19 cellular contexts compared by ENCODE assay signal in genomic region chr1:46343351-46343695, GRCh38. TPM values are rescaled to one million over a fixed set of nuclear protein-coding genes. Genes with fewer than 3 reads are reported as not detected.
DNase-seq lines count a peak whose midpoint lies in the region; ATAC-seq and TF ChIP-seq lines count a peak whose summit lies in the region.
"Had no signal": no experiment of that assay in that cellular context is flagged by ENCODE, and none has a peak within 500 bp of the region (broad histone marks: within the 10 kb centered on the region; RNA-seq: fewer than 3 reads in every experiment).

No MANE protein-coding gene starts in this region.

- 90 to 94% methylated on average over 4 of the region's 4 CpGs for WGBS in sigmoid colon, 2 donors
- WGBS in prostate gland = 93% methylated on average over 4 of the region's 4 CpGs

- TF ChIP-seq POLR2A in sigmoid colon (IDR thresholded peaks at IDR 0.05) = no peak
- no peak for TF ChIP-seq POLR2A in prostate gland (IDR thresholded peaks at IDR 0.05)

- no peak overlapping the region for H2AFZ ChIP-seq in DND-41 (ENCODE audit: low read depth, low read length)
- H2AFZ ChIP-seq: GM23338 had no signal

- TF ChIP-seq EP300 in sigmoid colon (IDR thresholded peaks at IDR 0.05) = no peak

- peaks cover 50% of the 10 kb centered on the region for H3K79me2 ChIP-seq in DND-41 (ENCODE audit: insufficient read depth, low read length)

- peaks cover 19 to 47% of the 10 kb centered on the region in 2 donors for H3K36me3 Mint-ChIP-seq in activated naive CD4-positive, alpha-beta T cell treated with anti-CD3 and anti-CD28 coated beads, Interleukin-2, amount 50 U/mL, for 72 hours
- H3K36me3 Mint-ChIP-seq in effector memory CD8-positive, alpha-beta T cell (ENCODE audit: insufficient read depth) = peaks cover 61% of the 10 kb centered on the region

- H3K27me3 ChIP-seq in DND-41 (ENCODE audit: insufficient read depth, low read length, poor library complexity) (no peaks in the 10 kb centered on the region), sigmoid colon (no peaks in the 10 kb centered on the region), prostate gland (replicated peaks; ENCODE audit: insufficient read depth) (no peaks in the 10 kb centered on the region)
- H3K27me3 ChIP-seq: ovary, vagina had no signal

- peaks cover 33% of the 10 kb centered on the region for H4K20me1 ChIP-seq in DND-41 (ENCODE audit: insufficient read depth, low read length)

- no peak overlapping the region for H3K4me3 Mint-ChIP-seq in effector memory CD8-positive, alpha-beta T cell
- H3K4me3 Mint-ChIP-seq: GM23338 had no signal

- ATAC-seq in activated naive CD4-positive, alpha-beta T cell treated with anti-CD3 and anti-CD28 coated beads, Interleukin-2, amount 50 U/mL, for 72 hours = no peak
- no peak for ATAC-seq in DND-41 (ENCODE audit: insufficient read depth, low read depth)
- no peak for ATAC-seq in effector memory CD8-positive, alpha-beta T cell (replicated peaks)
- ATAC-seq in GM19463 (IDR thresholded peaks at IDR 0.05; ENCODE audit: unreplicated experiment) = no peak
- ATAC-seq: GM23338 had no signal

- H3K27me3 Mint-ChIP-seq in effector memory CD8-positive, alpha-beta T cell = no peaks in the 10 kb centered on the region
- H3K27me3 Mint-ChIP-seq: activated CD4-positive, alpha-beta memory T cell treated with anti-CD3 and anti-CD28 coated beads for 36 hours had no signal

- no peaks in the 10 kb centered on the region for H3K9me3 Mint-ChIP-seq in activated naive CD4-positive, alpha-beta T cell treated with anti-CD3 and anti-CD28 coated beads, Interleukin-2, amount 50 U/mL, for 72 hours
- H3K9me3 Mint-ChIP-seq in effector memory CD8-positive, alpha-beta T cell = no peaks in the 10 kb centered on the region
- H3K9me3 Mint-ChIP-seq: activated CD4-positive, alpha-beta memory T cell treated with anti-CD3 and anti-CD28 coated beads for 36 hours; GM23338 had no signal

- DNase-seq in activated naive CD4-positive, alpha-beta T cell treated with anti-CD3 and anti-CD28 coated beads, Interleukin-2, amount 50 U/mL, for 72 hours (ENCODE audit: low spot score in 2 of 2) = no peak
- no peak for DNase-seq in activated naive CD4-positive, alpha-beta T cell treated with Interleukin-2 at 50 U/mL for 16 hours
- DNase-seq in DND-41 = no peak
- no peak for DNase-seq in effector memory CD8-positive, alpha-beta T cell
- DNase-seq in sigmoid colon = peak; percentile 50
- DNase-seq in prostate gland (ENCODE audit: low spot score) = no peak
- no peak for DNase-seq in OCI-M2 (lab: John Stamatoyannopoulos, UW; ENCODE audit: unreplicated experiment)
- DNase-seq: activated CD4-positive, alpha-beta memory T cell treated with anti-CD3 and anti-CD28 coated beads for 36 hours; anterior cingulate cortex; Caco-2; foreskin fibroblast; NCI-H1694 treated with DMSO at 0.1 percent for 48 hours; NCI-H226; ovary; substantia nigra had no signal

- no peak for TF ChIP-seq CTCF in DND-41 (IDR thresholded peaks at IDR 0.05; ENCODE audit: borderline replicate concordance, extremely low read depth, low read length, poor library complexity, severe bottlenecking)
- no peak for TF ChIP-seq CTCF in sigmoid colon (IDR thresholded peaks at IDR 0.05)
- TF ChIP-seq CTCF in prostate gland (IDR thresholded peaks at IDR 0.05) = no peak

- peaks cover 30 to 44% of the 10 kb centered on the region in 2 donors for H3K4me1 Mint-ChIP-seq in effector memory CD8-positive, alpha-beta T cell (ENCODE audit: low read depth in 2 of 2)

- peak overlapping the region; percentile 99; the same call in 1 of the 2 replicates for H3K4me2 ChIP-seq in DND-41 (ENCODE audit: insufficient read depth, low read length)
- H3K4me2 ChIP-seq: GM23338 had no signal

- intact Hi-C loops in sigmoid colon (cut with DNase I) (no loop called here), prostate gland (cut with DNase I) (no loop called here)

- H3K4me3 ChIP-seq in DND-41 (ENCODE audit: low read depth in 1 of 2, low read length in 2 of 2) = no peak overlapping the region
- no peak overlapping the region for H3K4me3 ChIP-seq in sigmoid colon
- no peak overlapping the region for H3K4me3 ChIP-seq in prostate gland
- H3K4me3 ChIP-seq: GM23338, ovary, vagina had no signal

- no peak overlapping the region for H3K9ac ChIP-seq in DND-41 (ENCODE audit: low read depth, low read length)

- H3K27ac Mint-ChIP-seq in activated naive CD4-positive, alpha-beta T cell treated with anti-CD3 and anti-CD28 coated beads, Interleukin-2, amount 50 U/mL, for 72 hours = peak overlapping the region; percentile 12 to 99
- peak overlapping the region; percentile 99 to 100 for H3K27ac Mint-ChIP-seq in effector memory CD8-positive, alpha-beta T cell

- peaks cover 61% of the 10 kb centered on the region for H3K36me3 ChIP-seq in DND-41 (ENCODE audit: insufficient read depth, low read length)
- H3K36me3 ChIP-seq in sigmoid colon = peaks cover 5 to 41% (median 17%) of the 10 kb centered on the region in 4 donors
- peaks cover 0 to 5% of the 10 kb centered on the region in 2 donors for H3K36me3 ChIP-seq in prostate gland
- H3K36me3 ChIP-seq: ovary had no signal

- H3K4me1 ChIP-seq in DND-41 (ENCODE audit: insufficient read depth, low read length) (peaks cover 42% of the 10 kb centered on the region), sigmoid colon (peaks cover 0 to 19% (median 12%) of the 10 kb centered on the region in 4 donors), prostate gland (replicated peaks) (no peaks in the 10 kb centered on the region)
- H3K4me1 ChIP-seq: Caco-2 had no signal

- H3K27ac ChIP-seq in DND-41 (ENCODE audit: low read length) (no peak overlapping the region), sigmoid colon (peak overlapping the region in 2 of 4 donors; percentile 93 to 99), prostate gland (no peak overlapping the region)
- H3K27ac ChIP-seq: ovary had no signal

- H3K9me3 ChIP-seq in DND-41 (ENCODE audit: insufficient read depth, low read length, severe bottlenecking) = no peaks in the 10 kb centered on the region
- H3K9me3 ChIP-seq in sigmoid colon = no peaks in the 10 kb centered on the region
- no peaks in the 10 kb centered on the region for H3K9me3 ChIP-seq in prostate gland
- H3K9me3 ChIP-seq: Caco-2, ovary, vagina had no signal

RNA-seq across cellular contexts. Expression of gene NSUN4, which starts 2.7 kb away (rescaled TPM):
- total RNA-seq in activated naive CD4-positive, alpha-beta T cell treated with anti-CD3 and anti-CD28 coated beads, Interleukin-2, amount 50 U/mL, for 72 hours = 10 to 100 TPM; 28.2 to 30.2 TPM
- total RNA-seq in sigmoid colon (10 to 100 TPM; 11.4 to 18.6 (median 15.0) TPM), prostate gland (10 to 100 TPM; 21.0 to 29.0 TPM)
- polyA plus RNA-seq in sigmoid colon = 10 to 100 TPM in 2 of 3 donors, 1 to 10 TPM in 1; 7.2 to 14.3 (median 10.6) TPM

RNA-seq across cellular contexts. Expression of gene UQCRH, which starts 39.8 kb away (rescaled TPM):
- total RNA-seq in activated naive CD4-positive, alpha-beta T cell treated with anti-CD3 and anti-CD28 coated beads, Interleukin-2, amount 50 U/mL, for 72 hours = 100 to 1,000 TPM; 341 to 376 TPM
- 100 to 1,000 TPM; 414 to 610 (median 491) TPM for total RNA-seq in sigmoid colon
- polyA plus RNA-seq in sigmoid colon = 1,000 to 10,000 TPM in 2 of 3 donors, 100 to 1,000 TPM in 1; 786 to 1,339 (median 1,078) TPM
- 100 to 1,000 TPM; 258 to 391 TPM for total RNA-seq in prostate gland

RNA-seq across cellular contexts. Expression of gene LRRC41, which starts 39.9 kb away (rescaled TPM):
- 10 to 100 TPM; 29.2 to 38.2 TPM for total RNA-seq in activated naive CD4-positive, alpha-beta T cell treated with anti-CD3 and anti-CD28 coated beads, Interleukin-2, amount 50 U/mL, for 72 hours
- total RNA-seq in sigmoid colon (10 to 100 TPM; 55.1 to 65.2 (median 64.3) TPM), prostate gland (100 to 1,000 TPM in 1 of 2 donors, 10 to 100 TPM in 1; 97.2 to 143 TPM)
- polyA plus RNA-seq in sigmoid colon = 10 to 100 TPM; 21.0 to 36.0 (median 28.0) TPM

RNA-seq across cellular contexts. Expression of gene FAAH, which starts 50.8 kb away (rescaled TPM):
- total RNA-seq in activated naive CD4-positive, alpha-beta T cell treated with anti-CD3 and anti-CD28 coated beads, Interleukin-2, amount 50 U/mL, for 72 hours = 1 to 10 TPM; 5.5 to 5.7 TPM
- total RNA-seq in sigmoid colon (10 to 100 TPM in 3 of 4 donors, 1 to 10 TPM in 1; 5.4 to 17.9 (median 13.5) TPM), prostate gland (100 to 1,000 TPM; 122 to 264 TPM)
- 10 to 100 TPM in 1 of 3 donors, 1 to 10 TPM in 2; 7.2 to 48.1 (median 7.8) TPM for polyA plus RNA-seq in sigmoid colon
- total RNA-seq: RPMI7951 had no signal
